7 cellular contexts compared by ENCODE assay signal in genomic region chrX:46912673-46913491, GRCh38. TPM values are rescaled to one million over a fixed set of nuclear protein-coding genes. Genes with fewer than 3 reads are reported as not detected.
DNase-seq lines count a peak whose midpoint lies in the region; ATAC-seq and TF ChIP-seq lines count a peak whose summit lies in the region.

No MANE protein-coding gene starts in this region.

- H3K4me1 Mint-ChIP-seq in activated naive CD8-positive, alpha-beta T cell treated with anti-CD3 and anti-CD28 coated beads, Interleukin-2, amount 10 ng/mL, durations not matched to agents 7 days and 5 days, result peaks cover 6% of the 10 kb centered on the region

- 0 out of 2 replicates have a peak, but pooled peaks cover 8% of the 10 kb centered on the region for H3F3A ChIP-seq in PC-9 (ENCODE audit: insufficient read depth, low read depth)

- DNase-seq in GM10266 (ENCODE audit: extremely low spot score) (peak; percentile 70), PC-9 (peak in 1 of 2 experiments; percentile 34), right cardiac atrium (peak; percentile 46 to 74 (median 70)), retina (peak; percentile 73)
- peak; percentile 46 for DNase-seq in activated naive CD8-positive, alpha-beta T cell treated with anti-CD3 and anti-CD28 coated beads, Interleukin-2, amount 10 ng/mL, durations not matched to agents 7 days and 5 days

- ATAC-seq in HG02852 (IDR thresholded peaks at IDR 0.05; ENCODE audit: unreplicated experiment), result peak; percentile 54
- peak; percentile 60 for ATAC-seq in activated naive CD8-positive, alpha-beta T cell treated with anti-CD3 and anti-CD28 coated beads, Interleukin-2, amount 10 ng/mL, durations not matched to agents 7 days and 5 days (ENCODE audit: low read depth)
- ATAC-seq in right cardiac atrium, result peak; percentile 70 to 76
- ATAC-seq in GM21528 (IDR thresholded peaks at IDR 0.05; ENCODE audit: low FRiP score, unreplicated experiment), result no peak

- peaks cover 37% of the 10 kb centered on the region for H3K79me2 ChIP-seq in PC-9 (ENCODE audit: low read depth)

- peaks cover 58% of the 10 kb centered on the region for H3K27me3 Mint-ChIP-seq in activated naive CD8-positive, alpha-beta T cell treated with anti-CD3 and anti-CD28 coated beads, Interleukin-2, amount 10 ng/mL, durations not matched to agents 7 days and 5 days

- H3K27ac ChIP-seq in PC-9 (no peak overlapping the region), right cardiac atrium (ENCODE audit: low read length) (peak overlapping the region; percentile 29)

- H3K9me2 ChIP-seq in PC-9 (ENCODE audit: insufficient read depth), result no peaks in the 10 kb centered on the region

- H3K27me3 ChIP-seq in PC-9 (ENCODE audit: insufficient read depth, low read depth) (no peaks in the 10 kb centered on the region), right cardiac atrium (ENCODE audit: control insufficient read depth, insufficient read depth) (no peaks in the 10 kb centered on the region)

- H3K4me1 ChIP-seq in PC-9 (replicated peaks; ENCODE audit: insufficient read depth) (peaks cover 8% of the 10 kb centered on the region; the same call in 1 of the 2 replicates), right cardiac atrium (ENCODE audit: control insufficient read depth, insufficient read depth, low read length) (no peaks in the 10 kb centered on the region)

- H3K27ac Mint-ChIP-seq in activated naive CD8-positive, alpha-beta T cell treated with anti-CD3 and anti-CD28 coated beads, Interleukin-2, amount 10 ng/mL, durations not matched to agents 7 days and 5 days, result no peak overlapping the region

- POLR2A ChIA-PET in PC-9 (lab: Charles Lee; ENCODE audit: unreplicated experiment), result no interaction called here
- POLR2A ChIA-PET in activated naive CD8-positive, alpha-beta T cell treated with anti-CD3 and anti-CD28 coated beads, Interleukin-2, amount 10 ng/mL, durations not matched to agents 7 days and 5 days (lab: Charles Lee), result no interaction called here

- H2AFZ ChIP-seq in PC-9, result peak overlapping the region; percentile 66

- H3K36me3 ChIP-seq in PC-9 (ENCODE audit: low read depth), result no peaks in the 10 kb centered on the region

- no peaks in the 10 kb centered on the region for H3K36me3 Mint-ChIP-seq in activated naive CD8-positive, alpha-beta T cell treated with anti-CD3 and anti-CD28 coated beads, Interleukin-2, amount 10 ng/mL, durations not matched to agents 7 days and 5 days

- no peaks in the 10 kb centered on the region for H3K9me3 Mint-ChIP-seq in activated naive CD8-positive, alpha-beta T cell treated with anti-CD3 and anti-CD28 coated beads, Interleukin-2, amount 10 ng/mL, durations not matched to agents 7 days and 5 days

- TF ChIP-seq CTCF in GM10266 (IDR thresholded peaks at IDR 0.05; ENCODE audit: control insufficient read depth, insufficient read depth, low read depth, missing control alignments) (peak; percentile 67), PC-9 (conservative IDR thresholded peaks at IDR 0.05) (peak; percentile 40)

- CTCF ChIA-PET in PC-9 (lab: Charles Lee), result no interaction called here

- peak overlapping the region; percentile 75 for H3K4me2 ChIP-seq in PC-9

- H4K20me1 ChIP-seq in PC-9 (ENCODE audit: insufficient read depth), result no peaks in the 10 kb centered on the region

- BruUV-seq in PC-9 (replicated peaks; lab: Mats Ljungman, UMichigan), result no TSS peak

- H3K9me3 ChIP-seq in PC-9 (ENCODE audit: insufficient read depth, low read depth), result no peaks in the 10 kb centered on the region
- H3K9me3 ChIP-seq in right cardiac atrium (ENCODE audit: control insufficient read depth, low read length), result no peaks in the 10 kb centered on the region

- under 1% methylated on average over 87 of the region's 102 CpGs for WGBS in right cardiac atrium

- H3K4me3 ChIP-seq in PC-9 (peak overlapping the region; percentile 60), right cardiac atrium (ENCODE audit: low read length) (peak overlapping the region; percentile 66)

- intact Hi-C loops in PC-9 (cut with micrococcal nuclease; ENCODE audit: unreplicated experiment) (no loop called here), right cardiac atrium (cut with DNase I) (no loop called here)

- peak overlapping the region; percentile 75 for H3K4me3 Mint-ChIP-seq in activated naive CD8-positive, alpha-beta T cell treated with anti-CD3 and anti-CD28 coated beads, Interleukin-2, amount 10 ng/mL, durations not matched to agents 7 days and 5 days

RNA-seq across cellular contexts. Expression of gene JADE3, which starts 0.7 kb away (rescaled TPM):
- total RNA-seq in PC-9 (2021) (6.8 and 10.9 TPM in 2 replicates), right cardiac atrium (1 to 10 TPM; 5.7 to 6.7 (median 6.4) TPM)
- under 1 TPM; 0.06 to 0.26 TPM for total RNA-seq in activated naive CD8-positive, alpha-beta T cell treated with anti-CD3 and anti-CD28 coated beads, Interleukin-2, amount 10 ng/mL, durations not matched to agents 7 days and 5 days
- 2.5 TPM for polyA plus RNA-seq in right cardiac atrium
